1 cellular context compared by ENCODE assay signal in genomic region chr9:34311499-34312225, GRCh38.
TF ChIP-seq lines count a peak whose summit lies in the region.

No MANE protein-coding gene starts in this region.

TF ChIP-seq in K562, 482 proteins besides CTCF, POLR2A, EP300 and RAD21 (continued from another document and continues in another):
- TF ChIP-seq, protein P1, sequence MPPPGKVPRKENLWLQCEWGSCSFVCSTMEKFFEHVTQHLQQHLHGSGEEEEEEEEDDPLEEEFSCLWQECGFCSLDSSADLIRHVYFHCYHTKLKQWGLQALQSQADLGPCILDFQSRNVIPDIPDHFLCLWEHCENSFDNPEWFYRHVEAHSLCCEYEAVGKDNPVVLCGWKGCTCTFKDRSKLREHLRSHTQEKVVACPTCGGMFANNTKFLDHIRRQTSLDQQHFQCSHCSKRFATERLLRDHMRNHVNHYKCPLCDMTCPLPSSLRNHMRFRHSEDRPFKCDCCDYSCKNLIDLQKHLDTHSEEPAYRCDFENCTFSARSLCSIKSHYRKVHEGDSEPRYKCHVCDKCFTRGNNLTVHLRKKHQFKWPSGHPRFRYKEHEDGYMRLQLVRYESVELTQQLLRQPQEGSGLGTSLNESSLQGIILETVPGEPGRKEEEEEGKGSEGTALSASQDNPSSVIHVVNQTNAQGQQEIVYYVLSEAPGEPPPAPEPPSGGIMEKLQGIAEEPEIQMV (tag; conservative IDR thresholded peaks at IDR 0.05; ENCODE audit: low read depth) = no peak
- TF ChIP-seq E2F8 (IDR thresholded peaks at IDR 0.05; ENCODE audit: low read depth, partially characterized antibody) (no peak), NRF1 (conservative IDR thresholded peaks at IDR 0.05 in 1 of 2, IDR thresholded peaks at IDR 0.05 in 1 of 2) (no peak), BRF1 (IDR thresholded peaks at IDR 0.05; ENCODE audit: borderline replicate concordance, extremely low read depth, insufficient read length) (no peak), ZNF175 (CRISPR knock-in tag; IDR thresholded peaks at IDR 0.05; ENCODE audit: low read depth) (no peak), ZNF23 (CRISPR knock-in tag; IDR thresholded peaks at IDR 0.05) (no peak), ZNF140 (CRISPR knock-in tag; IDR thresholded peaks at IDR 0.05) (peak; percentile 82), PPARD (CRISPR knock-in tag; IDR thresholded peaks at IDR 0.05) (0 out of 2 replicates have a peak, but pooled peaks have one; percentile 39), ZNF408 (CRISPR knock-in tag; IDR thresholded peaks at IDR 0.05; ENCODE audit: low read depth) (peak; percentile 93; the same call in 1 of the 2 replicates), ZEB2 (IDR thresholded peaks at IDR 0.05) (no peak), TFAM (CRISPR knock-in tag; conservative IDR thresholded peaks at IDR 0.05) (no peak), FOXM1 (IDR thresholded peaks at IDR 0.05; ENCODE audit: low read depth) (no peak), FOXM1 (CRISPR knock-in tag; IDR thresholded peaks at IDR 0.05; ENCODE audit: low read depth) (no peak), SRSF1 (IDR thresholded peaks at IDR 0.05; ENCODE audit: low read depth, low read length) (no peak), RBFOX2 (IDR thresholded peaks at IDR 0.05; ENCODE audit: low read depth, low read length) (no peak), ZNF318 (IDR thresholded peaks at IDR 0.05; ENCODE audit: borderline replicate concordance in 1 of 2, low read depth in 1 of 2) (no peak), CC2D1A (IDR thresholded peaks at IDR 0.05) (no peak), GATAD2B (IDR thresholded peaks at IDR 0.05; ENCODE audit: borderline replicate concordance) (no peak), KDM1A (IDR thresholded peaks at IDR 0.05) (no peak), MEF2D (tag; conservative IDR thresholded peaks at IDR 0.05; ENCODE audit: low read depth) (no peak), ELF4 (CRISPR knock-in tag; IDR thresholded peaks at IDR 0.05) (no peak), DLX4 (CRISPR knock-in tag; IDR thresholded peaks at IDR 0.05) (no peak), JUN (IDR thresholded peaks at IDR 0.05; ENCODE audit: borderline replicate concordance, low read depth, low read length) (no peak), JUN (CRISPR knock-in tag; IDR thresholded peaks at IDR 0.05; ENCODE audit: borderline replicate concordance) (no peak), GABPB1 (CRISPR knock-in tag; IDR thresholded peaks at IDR 0.05) (no peak), ZNF785 (CRISPR knock-in tag; IDR thresholded peaks at IDR 0.05) (0 out of 2 replicates have a peak, but pooled peaks have one; percentile 66), MEF2A (IDR thresholded peaks at IDR 0.05; ENCODE audit: control insufficient read depth, low read depth, low read length) (no peak), CUX1 (CRISPR knock-in tag; IDR thresholded peaks at IDR 0.05) (no peak), NONO (IDR thresholded peaks at IDR 0.05; ENCODE audit: low read depth in 2 of 2, low read length in 1 of 2) (no peak)
- TF ChIP-seq, protein P2, sequence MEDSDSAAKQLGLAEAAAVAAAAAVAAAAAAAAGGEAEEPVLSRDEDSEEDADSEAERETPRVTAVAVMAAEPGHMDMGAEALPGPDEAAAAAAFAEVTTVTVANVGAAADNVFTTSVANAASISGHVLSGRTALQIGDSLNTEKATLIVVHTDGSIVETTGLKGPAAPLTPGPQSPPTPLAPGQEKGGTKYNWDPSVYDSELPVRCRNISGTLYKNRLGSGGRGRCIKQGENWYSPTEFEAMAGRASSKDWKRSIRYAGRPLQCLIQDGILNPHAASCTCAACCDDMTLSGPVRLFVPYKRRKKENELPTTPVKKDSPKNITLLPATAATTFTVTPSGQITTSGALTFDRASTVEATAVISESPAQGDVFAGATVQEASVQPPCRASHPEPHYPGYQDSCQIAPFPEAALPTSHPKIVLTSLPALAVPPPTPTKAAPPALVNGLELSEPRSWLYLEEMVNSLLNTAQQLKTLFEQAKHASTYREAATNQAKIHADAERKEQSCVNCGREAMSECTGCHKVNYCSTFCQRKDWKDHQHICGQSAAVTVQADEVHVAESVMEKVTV (CRISPR knock-in tag; IDR thresholded peaks at IDR 0.05) = no peak
- TF ChIP-seq, protein P3, sequence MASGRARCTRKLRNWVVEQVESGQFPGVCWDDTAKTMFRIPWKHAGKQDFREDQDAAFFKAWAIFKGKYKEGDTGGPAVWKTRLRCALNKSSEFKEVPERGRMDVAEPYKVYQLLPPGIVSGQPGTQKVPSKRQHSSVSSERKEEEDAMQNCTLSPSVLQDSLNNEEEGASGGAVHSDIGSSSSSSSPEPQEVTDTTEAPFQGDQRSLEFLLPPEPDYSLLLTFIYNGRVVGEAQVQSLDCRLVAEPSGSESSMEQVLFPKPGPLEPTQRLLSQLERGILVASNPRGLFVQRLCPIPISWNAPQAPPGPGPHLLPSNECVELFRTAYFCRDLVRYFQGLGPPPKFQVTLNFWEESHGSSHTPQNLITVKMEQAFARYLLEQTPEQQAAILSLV (tag; IDR thresholded peaks at IDR 0.05) = no peak
- TF ChIP-seq, protein P4, sequence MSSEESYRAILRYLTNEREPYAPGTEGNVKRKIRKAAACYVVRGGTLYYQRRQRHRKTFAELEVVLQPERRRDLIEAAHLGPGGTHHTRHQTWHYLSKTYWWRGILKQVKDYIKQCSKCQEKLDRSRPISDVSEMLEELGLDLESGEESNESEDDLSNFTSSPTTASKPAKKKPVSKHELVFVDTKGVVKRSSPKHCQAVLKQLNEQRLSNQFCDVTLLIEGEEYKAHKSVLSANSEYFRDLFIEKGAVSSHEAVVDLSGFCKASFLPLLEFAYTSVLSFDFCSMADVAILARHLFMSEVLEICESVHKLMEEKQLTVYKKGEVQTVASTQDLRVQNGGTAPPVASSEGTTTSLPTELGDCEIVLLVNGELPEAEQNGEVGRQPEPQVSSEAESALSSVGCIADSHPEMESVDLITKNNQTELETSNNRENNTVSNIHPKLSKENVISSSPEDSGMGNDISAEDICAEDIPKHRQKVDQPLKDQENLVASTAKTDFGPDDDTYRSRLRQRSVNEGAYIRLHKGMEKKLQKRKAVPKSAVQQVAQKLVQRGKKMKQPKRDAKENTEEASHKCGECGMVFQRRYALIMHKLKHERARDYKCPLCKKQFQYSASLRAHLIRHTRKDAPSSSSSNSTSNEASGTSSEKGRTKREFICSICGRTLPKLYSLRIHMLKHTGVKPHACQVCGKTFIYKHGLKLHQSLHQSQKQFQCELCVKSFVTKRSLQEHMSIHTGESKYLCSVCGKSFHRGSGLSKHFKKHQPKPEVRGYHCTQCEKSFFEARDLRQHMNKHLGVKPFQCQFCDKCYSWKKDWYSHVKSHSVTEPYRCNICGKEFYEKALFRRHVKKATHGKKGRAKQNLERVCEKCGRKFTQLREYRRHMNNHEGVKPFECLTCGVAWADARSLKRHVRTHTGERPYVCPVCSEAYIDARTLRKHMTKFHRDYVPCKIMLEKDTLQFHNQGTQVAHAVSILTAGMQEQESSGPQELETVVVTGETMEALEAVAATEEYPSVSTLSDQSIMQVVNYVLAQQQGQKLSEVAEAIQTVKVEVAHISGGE (CRISPR knock-in tag; IDR thresholded peaks at IDR 0.05) = peak in 1 of 3 experiments; percentile 58; a peak in 2 of 6 replicates
